Comparison of ENCODE assay signal across 17 cellular contexts in the genomic region with DNA sequence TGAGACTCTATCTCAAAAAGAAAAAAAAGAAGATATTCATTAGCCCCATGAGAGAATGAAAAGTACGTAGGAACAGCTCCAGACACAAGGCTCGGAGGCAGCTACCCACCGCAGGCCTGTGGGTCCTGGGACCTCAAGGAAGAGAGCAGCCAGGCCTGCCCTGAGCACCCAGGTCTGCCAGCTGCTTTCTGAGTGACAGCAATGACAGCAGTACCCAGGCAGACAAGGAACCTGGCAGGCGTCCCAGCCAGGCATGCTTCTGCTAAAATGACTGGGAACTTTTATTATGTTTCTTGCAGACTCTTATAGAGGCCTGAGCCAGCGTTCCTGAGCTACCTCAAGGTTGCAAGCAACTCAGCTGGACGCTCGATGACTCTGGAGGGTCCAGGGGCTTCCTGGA. TPM values are rescaled to one million over a fixed set of nuclear protein-coding genes. Genes with fewer than 3 reads are reported as not detected.
DNase-seq lines count a peak whose midpoint lies in the region; ATAC-seq and TF ChIP-seq lines count a peak whose summit lies in the region.
"Had no signal": no experiment of that assay in that cellular context is flagged by ENCODE, and none has a peak within 500 bp of the region (broad histone marks: within the 10 kb centered on the region; RNA-seq: fewer than 3 reads in every experiment).

No MANE protein-coding gene starts in this region.

- H3K4me3 ChIP-seq in vagina: no peak overlapping the region
- H3K4me3 ChIP-seq: cardiac muscle cell had no signal

- H3K4me1 Mint-ChIP-seq in natural killer cell: peaks cover 4 to 10% of the 10 kb centered on the region in 2 donors
- peaks cover 0 to 3% of the 10 kb centered on the region in 2 donors for H3K4me1 Mint-ChIP-seq in natural killer cell treated with Interleukin-12 subunit alpha and Interleukin-12 subunit beta and Interleukin-15 and Interleukin-18, amount 100 ng/mL, for 72 hours (ENCODE audit: low read depth in 2 of 2)
- H3K4me1 Mint-ChIP-seq in chondrocyte (ENCODE audit: low read depth): peaks cover 24% of the 10 kb centered on the region
- H3K4me1 Mint-ChIP-seq: activated CD4-positive, alpha-beta memory T cell treated with anti-CD3 and anti-CD28 coated beads, Interleukin-2, amount 10 ng/mL, durations not matched to agents 7 days and 5 days had no signal

- no peak overlapping the region for H3K4me3 Mint-ChIP-seq in natural killer cell
- H3K4me3 Mint-ChIP-seq in natural killer cell treated with Interleukin-12 subunit alpha and Interleukin-12 subunit beta and Interleukin-15 and Interleukin-18, amount 100 ng/mL, for 72 hours: no peak overlapping the region
- no peak overlapping the region for H3K4me3 Mint-ChIP-seq in chondrocyte (ENCODE audit: unreplicated experiment)
- H3K4me3 Mint-ChIP-seq: activated CD4-positive, alpha-beta memory T cell treated with anti-CD3 and anti-CD28 coated beads, Interleukin-2, amount 10 ng/mL, durations not matched to agents 7 days and 5 days; activated T-cell treated with anti-CD3 and anti-CD28 coated beads, Interleukin-2, amount 50 U/mL, for 72 hours had no signal

- intact Hi-C loops in natural killer cell (cut with micrococcal nuclease): no loop called here
- intact Hi-C loops in vagina (cut with DNase I): no loop called here

- no peaks in the 10 kb centered on the region for H3K9me3 ChIP-seq in vagina

- H3K36me3 Mint-ChIP-seq in natural killer cell: no peaks in the 10 kb centered on the region
- H3K36me3 Mint-ChIP-seq in natural killer cell treated with Interleukin-12 subunit alpha and Interleukin-12 subunit beta and Interleukin-15 and Interleukin-18, amount 100 ng/mL, for 72 hours: no peaks in the 10 kb centered on the region
- H3K36me3 Mint-ChIP-seq in chondrocyte (ENCODE audit: low read depth): peaks cover 28% of the 10 kb centered on the region

- H3K36me3 ChIP-seq in vagina: peaks cover 0 to 35% of the 10 kb centered on the region in 2 donors
- H3K36me3 ChIP-seq: cardiac muscle cell had no signal

- no peak overlapping the region for H3K27ac ChIP-seq in vagina
- H3K27ac ChIP-seq: cardiac muscle cell had no signal

- DNase-seq in natural killer cell: no peak
- no peak for DNase-seq in natural killer cell treated with Interleukin-12 subunit alpha and Interleukin-12 subunit beta and Interleukin-15 and Interleukin-18, amount 100 ng/mL, for 72 hours (ENCODE audit: low spot score)
- DNase-seq in chondrocyte (ENCODE audit: low spot score): no peak
- DNase-seq in myocyte (ENCODE audit: low read depth): peak; percentile 74
- DNase-seq in NCI-H226: no peak
- DNase-seq in vagina (ENCODE audit: extremely low spot score in 2 of 2): no peak
- no peak for DNase-seq in SHP77 (lab: John Stamatoyannopoulos, UW)
- DNase-seq in dermis blood vessel endothelial cell: no peak
- DNase-seq: activated CD4-positive, alpha-beta memory T cell treated with anti-CD3 and anti-CD28 coated beads, Interleukin-2, amount 10 ng/mL, durations not matched to agents 7 days and 5 days; activated T-cell treated with anti-CD3 and anti-CD28 coated beads, Interleukin-2, amount 50 U/mL, for 72 hours; COR-L47; effector CD4-positive, alpha-beta T cell; GDM1; NCI-H1417 treated with DMSO at 0.1 percent for 48 hours; NCI-H446 treated with DMSO at 0.1 percent for 48 hours; stimulated activated naive CD4-positive, alpha-beta T cell had no signal

- H3K4me1 ChIP-seq in vagina: peaks cover 14% of the 10 kb centered on the region

- H3K27ac Mint-ChIP-seq in natural killer cell (peak overlapping the region; percentile 64 to 75), chondrocyte (ENCODE audit: unreplicated experiment) (peak overlapping the region; percentile 69)
- H3K27ac Mint-ChIP-seq in natural killer cell treated with Interleukin-12 subunit alpha and Interleukin-12 subunit beta and Interleukin-15 and Interleukin-18, amount 100 ng/mL, for 72 hours: peak overlapping the region in 1 of 2 donors; percentile 33
- H3K27ac Mint-ChIP-seq: activated CD4-positive, alpha-beta memory T cell treated with anti-CD3 and anti-CD28 coated beads, Interleukin-2, amount 10 ng/mL, durations not matched to agents 7 days and 5 days; activated T-cell treated with anti-CD3 and anti-CD28 coated beads, Interleukin-2, amount 50 U/mL, for 72 hours had no signal

- no peak for ATAC-seq in natural killer cell
- no peak for ATAC-seq in natural killer cell treated with Interleukin-12 subunit alpha and Interleukin-12 subunit beta and Interleukin-15 and Interleukin-18, amount 100 ng/mL, for 72 hours
- ATAC-seq: activated T-cell treated with anti-CD3 and anti-CD28 coated beads, Interleukin-2, amount 50 U/mL, for 72 hours had no signal

- no peaks in the 10 kb centered on the region for H3K9me3 Mint-ChIP-seq in natural killer cell
- no peaks in the 10 kb centered on the region for H3K9me3 Mint-ChIP-seq in natural killer cell treated with Interleukin-12 subunit alpha and Interleukin-12 subunit beta and Interleukin-15 and Interleukin-18, amount 100 ng/mL, for 72 hours
- no peaks in the 10 kb centered on the region for H3K9me3 Mint-ChIP-seq in chondrocyte (ENCODE audit: low read depth)
- H3K9me3 Mint-ChIP-seq: activated CD4-positive, alpha-beta memory T cell treated with anti-CD3 and anti-CD28 coated beads, Interleukin-2, amount 10 ng/mL, durations not matched to agents 7 days and 5 days; activated T-cell treated with anti-CD3 and anti-CD28 coated beads, Interleukin-2, amount 50 U/mL, for 72 hours had no signal

- no peaks in the 10 kb centered on the region for H3K27me3 Mint-ChIP-seq in natural killer cell (ENCODE audit: low read depth in 2 of 2)
- H3K27me3 Mint-ChIP-seq in natural killer cell treated with Interleukin-12 subunit alpha and Interleukin-12 subunit beta and Interleukin-15 and Interleukin-18, amount 100 ng/mL, for 72 hours: no peaks in the 10 kb centered on the region
- no peaks in the 10 kb centered on the region for H3K27me3 Mint-ChIP-seq in chondrocyte (ENCODE audit: low read depth)
- H3K27me3 Mint-ChIP-seq: activated CD4-positive, alpha-beta memory T cell treated with anti-CD3 and anti-CD28 coated beads, Interleukin-2, amount 10 ng/mL, durations not matched to agents 7 days and 5 days had no signal

- no peaks in the 10 kb centered on the region for H3K27me3 ChIP-seq in vagina
- H3K27me3 ChIP-seq: cardiac muscle cell had no signal

- no peak for TF ChIP-seq POLR2A in vagina (IDR thresholded peaks at IDR 0.05)

- no peak for TF ChIP-seq CTCF in natural killer cell (IDR thresholded peaks at IDR 0.05)
- TF ChIP-seq CTCF in chondrocyte (IDR thresholded peaks at IDR 0.05): no peak
- TF ChIP-seq CTCF in vagina (IDR thresholded peaks at IDR 0.05): no peak

RNA-seq across cellular contexts. Expression of a gene that starts 31.6 kb away (rescaled TPM):
- total RNA-seq in natural killer cell: 100 to 1,000 TPM in 2 of 3 donors, 10 to 100 TPM in 1; 70.3 to 129 (median 100) TPM
- total RNA-seq in natural killer cell treated with Interleukin-12 subunit alpha and Interleukin-12 subunit beta and Interleukin-15 and Interleukin-18, amount 100 ng/mL, for 72 hours: 10 to 100 TPM; 26.7 to 32.3 TPM
- total RNA-seq in chondrocyte: 58.0 to 83.0 TPM (median 58.8 TPM) in 3 replicates
- total RNA-seq in myocyte: 1.9 and 2.8 TPM in 2 replicates
- polyA plus RNA-seq in myocyte (2012): 7.5 TPM
- 80.8 TPM for total RNA-seq in vagina
- total RNA-seq in dermis blood vessel endothelial cell: 141 and 197 TPM in 2 replicates

RNA-seq across cellular contexts. Expression of a gene that starts 58.8 kb away (rescaled TPM):
- total RNA-seq in natural killer cell (1 to 10 TPM; 1.1 to 3.9 (median 1.1) TPM), chondrocyte (0.33 to 0.37 TPM in 2 of 3 replicates, not detected in the other), myocyte (not detected in 2 replicates), vagina (8.3 TPM), dermis blood vessel endothelial cell (2.4 and 6.0 TPM in 2 replicates)
- 1 to 10 TPM in 1 of 2 donors, under 1 TPM in 1; 0.98 to 4.9 TPM for total RNA-seq in natural killer cell treated with Interleukin-12 subunit alpha and Interleukin-12 subunit beta and Interleukin-15 and Interleukin-18, amount 100 ng/mL, for 72 hours
- polyA plus RNA-seq in myocyte (2012): not detected
